8 cellular contexts compared by ENCODE assay signal in genomic region chr3:25662921-25663320, GRCh38. TPM values are rescaled to one million over a fixed set of nuclear protein-coding genes. Genes with fewer than 3 reads are reported as not detected.
DNase-seq lines count a peak whose midpoint lies in the region; ATAC-seq and TF ChIP-seq lines count a peak whose summit lies in the region.

No MANE protein-coding gene starts in this region.

- no peaks in the 10 kb centered on the region for H3K36me3 ChIP-seq in ascending aorta
- no peaks in the 10 kb centered on the region for H3K36me3 ChIP-seq in suprapubic skin

- no peak for TF ChIP-seq POLR2A in suprapubic skin (IDR thresholded peaks at IDR 0.05)

- TF ChIP-seq CTCF in ascending aorta (IDR thresholded peaks at IDR 0.05) (no peak), suprapubic skin (IDR thresholded peaks at IDR 0.05) (no peak)

- TF ChIP-seq EP300 in suprapubic skin (IDR thresholded peaks at IDR 0.05): no peak

- H3K9me3 ChIP-seq in ascending aorta: no peaks in the 10 kb centered on the region
- H3K9me3 ChIP-seq in suprapubic skin: no peaks in the 10 kb centered on the region

- H3K9me3 Mint-ChIP-seq in activated CD4-positive, alpha-beta T cell treated with anti-CD3 and anti-CD28 coated beads for 36 hours (ENCODE audit: low read depth): no peaks in the 10 kb centered on the region

- peaks cover 15% of the 10 kb centered on the region for H3K36me3 Mint-ChIP-seq in activated CD4-positive, alpha-beta T cell treated with anti-CD3 and anti-CD28 coated beads for 36 hours (ENCODE audit: low read depth)

- intact Hi-C loops in activated CD4-positive, alpha-beta T cell treated with anti-CD3 and anti-CD28 coated beads for 36 hours (cut with DNase I, micrococcal nuclease): loop anchor here (1.0 to 10.0 kb wide), 5 partner anchors 15 to 1851 kb away; partner anchors contain the start of genes NKIRAS1 (in 1 of the 2), NR1D2 (in 1 of the 2) and RPL15 (in 1 of the 2)
- intact Hi-C loops in ascending aorta (cut with DNase I): loop anchor here (10.0 kb wide), 1 partner anchor 432 kb away; no protein-coding TSS in a partner anchor

- H3K4me1 Mint-ChIP-seq in activated CD4-positive, alpha-beta T cell treated with anti-CD3 and anti-CD28 coated beads for 36 hours: peaks cover 54% of the 10 kb centered on the region

- no peak for ATAC-seq in activated CD4-positive, alpha-beta T cell treated with anti-CD3 and anti-CD28 coated beads for 36 hours
- ATAC-seq in GM18867 (IDR thresholded peaks at IDR 0.05; ENCODE audit: unreplicated experiment): no peak

- peak overlapping the region; percentile 83 for H3K4me3 Mint-ChIP-seq in activated CD4-positive, alpha-beta T cell treated with anti-CD3 and anti-CD28 coated beads for 36 hours

- H3K4me3 ChIP-seq in ascending aorta: peak overlapping the region; percentile 82 to 90
- peak overlapping the region; percentile 82 for H3K4me3 ChIP-seq in suprapubic skin

- POLR2A ChIA-PET in activated CD4-positive, alpha-beta T cell treated with anti-CD3 and anti-CD28 coated beads for 36 hours (lab: Charles Lee): interaction anchor here (1.0 kb wide), 1 partner anchor 15 kb away, joined by 3 read pairs; no protein-coding TSS in a partner anchor

- CTCF ChIA-PET in activated CD4-positive, alpha-beta T cell treated with anti-CD3 and anti-CD28 coated beads for 36 hours (lab: Charles Lee): interaction anchor here (0.8 kb wide), 1 partner anchor 15 kb away, joined by 3 read pairs; no protein-coding TSS in a partner anchor

- H3K27me3 Mint-ChIP-seq in activated CD4-positive, alpha-beta T cell treated with anti-CD3 and anti-CD28 coated beads for 36 hours: no peaks in the 10 kb centered on the region

- no peak for DNase-seq in activated CD4-positive, alpha-beta T cell treated with anti-CD3 and anti-CD28 coated beads for 36 hours
- no peak for DNase-seq in activated CD4-positive, alpha-beta T cell treated with anti-CD3 and anti-CD28 coated beads for 4 hours
- DNase-seq in ascending aorta (ENCODE audit: low spot score in 2 of 2): no peak
- peak; percentile 2 for DNase-seq in left kidney (ENCODE audit: low read depth, low spot score)
- no peak for DNase-seq in suprapubic skin (ENCODE audit: low spot score in 2 of 2)
- DNase-seq in stimulated activated CD4-positive, alpha-beta T cell treated with anti-CD3 and anti-CD28 coated beads, Interleukin-2, amount 100 ng/mL, for 24 hours: no peak
- DNase-seq in putamen (ENCODE audit: low spot score): no peak

- peak overlapping the region; percentile 94 to 97 for H3K27ac ChIP-seq in ascending aorta
- peak overlapping the region; percentile 99 for H3K27ac ChIP-seq in suprapubic skin

- H3K4me1 ChIP-seq in ascending aorta: peaks cover 0 to 23% of the 10 kb centered on the region in 2 donors
- peaks cover 39% of the 10 kb centered on the region for H3K4me1 ChIP-seq in suprapubic skin

- H3K27me3 ChIP-seq in ascending aorta (no peaks in the 10 kb centered on the region), suprapubic skin (no peaks in the 10 kb centered on the region)

- 4% methylated on average over 4 of the region's 4 CpGs for WGBS in suprapubic skin

- H3K27ac Mint-ChIP-seq in activated CD4-positive, alpha-beta T cell treated with anti-CD3 and anti-CD28 coated beads for 36 hours: peak overlapping the region; percentile 94

RNA-seq across cellular contexts. Expression of gene TOP2B, which starts 1.8 kb away (rescaled TPM):
- 100 to 1,000 TPM; 132 to 156 TPM for total RNA-seq in activated CD4-positive, alpha-beta T cell treated with anti-CD3 and anti-CD28 coated beads for 36 hours
- 20.0 TPM for total RNA-seq in ascending aorta
- 100 to 1,000 TPM in 1 of 4 donors, 10 to 100 TPM in 3; 59.3 to 160 (median 83.5) TPM for total RNA-seq in suprapubic skin
